ENCODE assay signal across 8 cellular contexts in genomic region chr19:41263042-41263849, GRCh38. TPM values are rescaled to one million over a fixed set of nuclear protein-coding genes. Genes with fewer than 3 reads are reported as not detected.
DNase-seq lines count a peak whose midpoint lies in the region; ATAC-seq and TF ChIP-seq lines count a peak whose summit lies in the region.

No MANE protein-coding gene starts in this region.

- H3K9ac ChIP-seq in HUES6 (ENCODE audit: low read length): peak overlapping the region; percentile 94

- peak in 11 of 14 donors; percentile 23 to 94 (median 79) for DNase-seq in C1 segment of cervical spinal cord (lab: John Stamatoyannopoulos, UW)
- DNase-seq in GM19238 (ENCODE audit: insufficient read length, low spot score): peak; percentile 38
- peak; percentile 88 for DNase-seq in SW480 (ENCODE audit: low spot score)
- DNase-seq in activated naive CD8-positive, alpha-beta T cell treated with anti-CD3 and anti-CD28 coated beads, Interleukin-2, amount 50 U/mL, for 24 hours: peak; percentile 80
- DNase-seq in left ventricle myocardium superior: peak; percentile 77
- no peak for DNase-seq in retinal pigment epithelial cell (ENCODE audit: low read depth)
- DNase-seq in KG1 (lab: John Stamatoyannopoulos, UW): no peak

- H3K27me3 ChIP-seq in HUES6 (ENCODE audit: control insufficient read depth, insufficient read depth, low read length): no peaks in the 10 kb centered on the region

- peaks cover 15% of the 10 kb centered on the region for H3K4me1 ChIP-seq in HUES6 (ENCODE audit: control insufficient read depth, insufficient read depth, low read length)

- no peak for TF ChIP-seq CTCF in retinal pigment epithelial cell (conservative IDR thresholded peaks at IDR 0.05; ENCODE audit: low read depth, low read length)

- H3K27ac ChIP-seq in HUES6 (ENCODE audit: low read depth, low read length): peak overlapping the region; percentile 44

- peak overlapping the region; percentile 90 for H3K4me3 Mint-ChIP-seq in activated naive CD8-positive, alpha-beta T cell treated with anti-CD3 and anti-CD28 coated beads, Interleukin-2, amount 50 U/mL, for 24 hours

- peaks cover 3% of the 10 kb centered on the region for H3K9me3 Mint-ChIP-seq in activated naive CD8-positive, alpha-beta T cell treated with anti-CD3 and anti-CD28 coated beads, Interleukin-2, amount 50 U/mL, for 24 hours

- H3K36me3 Mint-ChIP-seq in activated naive CD8-positive, alpha-beta T cell treated with anti-CD3 and anti-CD28 coated beads, Interleukin-2, amount 50 U/mL, for 24 hours (ENCODE audit: low read depth): peaks cover 29% of the 10 kb centered on the region

- peaks cover 4% of the 10 kb centered on the region for H3K27me3 Mint-ChIP-seq in activated naive CD8-positive, alpha-beta T cell treated with anti-CD3 and anti-CD28 coated beads, Interleukin-2, amount 50 U/mL, for 24 hours

- peak overlapping the region; percentile 98 for H3K27ac Mint-ChIP-seq in activated naive CD8-positive, alpha-beta T cell treated with anti-CD3 and anti-CD28 coated beads, Interleukin-2, amount 50 U/mL, for 24 hours

- intact Hi-C loops in left ventricle myocardium superior (cut with micrococcal nuclease): no loop called here

- H3K36me3 ChIP-seq in HUES6 (ENCODE audit: control insufficient read depth, insufficient read depth, low read length): peaks cover 33% of the 10 kb centered on the region

- H3K4me3 ChIP-seq in HUES6 (ENCODE audit: low read depth, low read length) (peak overlapping the region; percentile 83), retinal pigment epithelial cell (ENCODE audit: low read length) (peak overlapping the region; percentile 83)

- ATAC-seq in activated naive CD8-positive, alpha-beta T cell treated with anti-CD3 and anti-CD28 coated beads, Interleukin-2, amount 50 U/mL, for 24 hours: peak; percentile 52
- ATAC-seq in left ventricle myocardium superior: peak; percentile 25

- no peaks in the 10 kb centered on the region for H3K9me3 ChIP-seq in HUES6 (ENCODE audit: control insufficient read depth, insufficient read depth, low read depth, low read length)

- peaks cover 48% of the 10 kb centered on the region for H3K4me1 Mint-ChIP-seq in activated naive CD8-positive, alpha-beta T cell treated with anti-CD3 and anti-CD28 coated beads, Interleukin-2, amount 50 U/mL, for 24 hours

RNA-seq across cellular contexts. Expression of gene HNRNPUL1, which starts 0.9 kb away (rescaled TPM):
- total RNA-seq in left ventricle myocardium superior: 128 TPM

RNA-seq across cellular contexts. Expression of gene AXL, which starts 44.2 kb away (rescaled TPM):
- 13.8 TPM for total RNA-seq in left ventricle myocardium superior

RNA-seq across cellular contexts. Expression of gene CCDC97, which starts 46.7 kb away (rescaled TPM):
- 15.9 TPM for total RNA-seq in left ventricle myocardium superior

Comparison
In these comparisons a context has a peak if more than half of its experiments do, and no peak if none do; other contexts are left out.
1. DNase-seq: peak in C1 segment of cervical spinal cord (11 of 14), GM19238 (single experiment), SW480 (single experiment), activated naive CD8-positive, alpha-beta T cell treated with anti-CD3 and anti-CD28 coated beads, Interleukin-2, amount 50 U/mL, for 24 hours (single experiment) and left ventricle myocardium superior (single experiment); none in retinal pigment epithelial cell (single experiment) and KG1 (single experiment).